16 cellular contexts compared by ENCODE assay signal in the genomic region with DNA sequence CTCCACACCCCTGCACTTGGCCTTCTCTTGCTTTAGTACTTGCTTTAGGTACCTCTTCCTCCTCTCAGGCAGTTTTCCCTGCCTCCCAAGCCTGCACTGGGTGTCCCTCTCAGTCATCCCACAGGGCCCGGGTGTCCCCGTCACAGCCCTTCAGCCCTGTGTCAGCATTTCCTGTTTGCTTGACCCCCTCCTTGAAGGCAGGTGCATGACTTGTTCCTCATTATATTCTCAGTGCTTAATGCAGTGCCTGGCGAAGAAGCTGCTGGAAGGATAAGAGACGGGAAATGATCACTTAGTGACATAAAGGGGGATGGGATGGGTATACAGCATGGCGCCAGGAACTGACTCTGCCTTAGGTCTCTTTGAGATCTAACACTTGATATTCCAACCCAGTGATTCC.
"Had no signal": no experiment of that assay in that cellular context is flagged by ENCODE, and none has a peak within 500 bp of the region (broad histone marks: within the 10 kb centered on the region; RNA-seq: fewer than 3 reads in every experiment).

No MANE protein-coding gene starts in this region.

- H3K4me3 Mint-ChIP-seq: activated naive CD4-positive, alpha-beta T cell treated with anti-CD3 and anti-CD28 coated beads for 36 hours; activated T-helper 17 cell treated with anti-CD3 and anti-CD28 coated beads, Interleukin-2, amount 50 U/mL, for 72 hours; mesothelial cell of epicardium; neural progenitor cell had no signal

- H3K9me3 Mint-ChIP-seq: activated naive CD4-positive, alpha-beta T cell treated with anti-CD3 and anti-CD28 coated beads for 36 hours; activated T-helper 17 cell treated with anti-CD3 and anti-CD28 coated beads, Interleukin-2, amount 50 U/mL, for 72 hours; mesothelial cell of epicardium; neural progenitor cell had no signal

- H3K9ac ChIP-seq: neural progenitor cell, parathyroid adenoma had no signal

- H3K4me2 ChIP-seq: neural progenitor cell had no signal

- FAIRE-seq: frontal cortex, islet of Langerhans, small intestine had no signal

- H3K27me3 ChIP-seq: neural progenitor cell, vagina had no signal

- H3K36me3 ChIP-seq: heart right ventricle, neural progenitor cell, vagina had no signal

- DNase-seq: activated CD4-positive, alpha-beta T cell treated with anti-CD3 and anti-CD28 coated beads, Interleukin-2, amount 50 U/mL, for 1 hour; activated naive CD4-positive, alpha-beta T cell treated with anti-CD3 and anti-CD28 coated beads for 36 hours; activated T-cell treated with anti-CD3 and anti-CD28 coated beads for 4 hours; caudate nucleus; effector memory CD4-positive, alpha-beta T cell; heart right ventricle; retina; small intestine had no signal

- H3K4me3 ChIP-seq: coronary artery, heart right ventricle, neural progenitor cell, vagina had no signal

- H3K9me3 ChIP-seq: heart right ventricle, vagina had no signal

- H3K36me3 Mint-ChIP-seq: mesothelial cell of epicardium, neural progenitor cell had no signal

- ATAC-seq: activated T-helper 17 cell treated with anti-CD3 and anti-CD28 coated beads, Interleukin-2, amount 50 U/mL, for 72 hours had no signal

- H3K27ac Mint-ChIP-seq: activated naive CD4-positive, alpha-beta T cell treated with anti-CD3 and anti-CD28 coated beads for 36 hours; activated T-helper 17 cell treated with anti-CD3 and anti-CD28 coated beads, Interleukin-2, amount 50 U/mL, for 72 hours; mesothelial cell of epicardium; neural progenitor cell had no signal

- H3K27ac ChIP-seq: coronary artery, heart right ventricle, neural progenitor cell, parathyroid adenoma, vagina had no signal

- H2AFZ ChIP-seq: neural progenitor cell, parathyroid adenoma had no signal

- H3K4me1 Mint-ChIP-seq: activated T-helper 17 cell treated with anti-CD3 and anti-CD28 coated beads, Interleukin-2, amount 50 U/mL, for 72 hours had no signal

- H3K4me1 ChIP-seq: heart right ventricle, neural progenitor cell, parathyroid adenoma, vagina had no signal
